ENCODE assay signal across 32 cellular contexts in the genomic region with DNA sequence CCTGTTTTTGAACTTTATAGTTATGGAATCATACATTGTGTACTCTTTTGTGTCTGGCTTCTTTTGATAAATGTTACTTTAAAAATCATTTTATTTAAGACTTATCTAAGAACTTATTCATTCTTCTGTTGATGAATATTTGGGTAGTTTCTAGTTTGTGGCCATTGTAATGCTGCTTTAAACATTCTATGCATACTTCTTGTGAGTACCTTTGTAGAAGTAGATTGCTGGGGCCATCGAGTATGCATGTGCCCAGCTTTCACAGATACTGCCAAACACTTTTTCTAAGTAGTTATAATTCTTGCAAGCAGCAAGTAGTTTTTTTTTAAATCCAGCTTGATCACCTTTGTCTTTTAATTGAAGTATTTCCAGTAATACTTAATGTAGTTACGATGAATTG.
"Had no signal": no experiment of that assay in that cellular context is flagged by ENCODE, and none has a peak within 500 bp of the region (broad histone marks: within the 10 kb centered on the region; RNA-seq: fewer than 3 reads in every experiment).

No MANE protein-coding gene starts in this region.

- H3K27ac Mint-ChIP-seq: immature natural killer cell; mesothelial cell of epicardium; natural killer cell; nephron progenitor cell; neural progenitor cell; progenitor cell of endocrine pancreas; stimulated activated effector memory CD8-positive, alpha-beta T cell treated with anti-CD3 and anti-CD28 coated beads, Interleukin-12 subunit alpha, Interleukin-12 subunit beta, amount 100 ng/mL, for 72 hours; stimulated activated naive CD8-positive, alpha-beta T cell treated with anti-CD3 and anti-CD28 coated beads, Interleukin-15, Interleukin-2, amounts not matched to agents 100 ng/mL and 50 ng/mL, for 24 hours had no signal

- H3K27me3 ChIP-seq: heart right ventricle, hepatocyte, left lung, neural progenitor cell, neutrophil, ovary, right atrium auricular region, right lobe of liver, spleen, suprapubic skin, tibial artery, upper lobe of right lung had no signal

- H3K4me1 ChIP-seq: neural progenitor cell had no signal

- H3K4me3 Mint-ChIP-seq: immature natural killer cell; mesothelial cell of epicardium; naive B cell; natural killer cell; nephron progenitor cell; neural progenitor cell; stimulated activated effector memory CD8-positive, alpha-beta T cell treated with anti-CD3 and anti-CD28 coated beads, Interleukin-12 subunit alpha, Interleukin-12 subunit beta, amount 100 ng/mL, for 72 hours; stimulated activated naive CD8-positive, alpha-beta T cell treated with anti-CD3 and anti-CD28 coated beads, Interleukin-15, Interleukin-2, amounts not matched to agents 100 ng/mL and 50 ng/mL, for 24 hours had no signal

- H3K4me1 Mint-ChIP-seq: immature natural killer cell, natural killer cell, nephron progenitor cell had no signal

- FAIRE-seq: islet of Langerhans, urothelium cell line had no signal

- H3K9me3 ChIP-seq: heart right ventricle, left lung, lower lobe of right lung, neutrophil, ovary, right atrium auricular region, right lobe of liver, spleen, suprapubic skin, thoracic aorta, tibial artery, upper lobe of right lung had no signal

- H3K27me3 Mint-ChIP-seq: naive B cell; progenitor cell of endocrine pancreas; stimulated activated naive CD8-positive, alpha-beta T cell treated with anti-CD3 and anti-CD28 coated beads, Interleukin-15, Interleukin-2, amounts not matched to agents 100 ng/mL and 50 ng/mL, for 24 hours had no signal

- H3K27ac ChIP-seq: heart right ventricle, hepatocyte, lower lobe of right lung, neural progenitor cell, ovary, right atrium auricular region, right lobe of liver, skin epidermis, spleen, suprapubic skin, thoracic aorta, tibial artery, upper lobe of right lung had no signal

- H3K36me3 ChIP-seq: heart right ventricle, left lung, lower lobe of right lung, neural progenitor cell, neutrophil, ovary, right atrium auricular region, right lobe of liver, spleen, suprapubic skin, thoracic aorta, tibial artery, upper lobe of right lung had no signal

- H3K4me3 ChIP-seq: heart right ventricle, hepatocyte, left lung, lower lobe of right lung, neural progenitor cell, ovary, right atrium auricular region, right lobe of liver, skin epidermis, spleen, suprapubic skin, thoracic aorta, tibial artery, upper lobe of right lung had no signal

- ATAC-seq: heart right ventricle; natural killer cell; right lobe of liver; stimulated activated effector memory CD8-positive, alpha-beta T cell treated with anti-CD3 and anti-CD28 coated beads, Interleukin-12 subunit alpha, Interleukin-12 subunit beta, amount 100 ng/mL, for 72 hours; upper lobe of right lung had no signal

- H3K36me3 Mint-ChIP-seq: mesothelial cell of epicardium, naive B cell, natural killer cell, neural progenitor cell had no signal

- H3K9me3 Mint-ChIP-seq: immature natural killer cell; naive B cell; natural killer cell; nephron progenitor cell; neural progenitor cell; stimulated activated effector memory CD8-positive, alpha-beta T cell treated with anti-CD3 and anti-CD28 coated beads, Interleukin-12 subunit alpha, Interleukin-12 subunit beta, amount 100 ng/mL, for 72 hours; stimulated activated naive CD8-positive, alpha-beta T cell treated with anti-CD3 and anti-CD28 coated beads, Interleukin-15, Interleukin-2, amounts not matched to agents 100 ng/mL and 50 ng/mL, for 24 hours had no signal

- DNase-seq: heart right ventricle; immature natural killer cell; kidney; left colon; left lung; lower lobe of right lung; mammary epithelial cell; mesenchymal stem cell; naive B cell; natural killer cell; nephron progenitor cell; occipital lobe; ovary; right lobe of liver; spleen; stimulated activated CD4-positive, alpha-beta T cell treated with anti-CD3 and anti-CD28 coated beads, Interleukin-4, amount 100 ng/mL, for 24 hours; stimulated activated naive CD4-positive, alpha-beta T cell; tibial artery; upper lobe of right lung had no signal
